2 cellular contexts compared by ENCODE assay signal in the genomic region with DNA sequence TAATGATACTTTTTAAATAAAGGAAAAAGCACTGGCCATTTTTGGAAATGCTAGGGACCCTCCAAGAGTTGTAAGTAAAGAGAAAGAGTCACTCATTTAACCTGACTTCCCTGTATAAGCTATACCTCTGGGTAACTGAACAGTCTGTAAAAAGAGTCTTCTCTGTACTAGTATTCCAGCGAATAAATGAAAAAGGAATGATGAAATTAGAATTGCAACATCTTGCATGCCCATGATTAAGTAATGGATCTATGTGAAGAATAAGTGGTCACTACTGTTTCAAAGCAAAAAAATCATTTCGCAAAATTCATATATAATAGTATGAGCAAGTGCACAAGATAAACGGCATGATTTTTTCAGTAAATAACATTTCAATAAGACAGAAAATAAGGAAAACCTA.
TF ChIP-seq lines count a peak whose summit lies in the region.

No MANE protein-coding gene starts in this region.

TF ChIP-seq in liver, 16 proteins besides CTCF, POLR2A, EP300 and RAD21:
- TF ChIP-seq NR2F2 (IDR thresholded peaks at IDR 0.05): no peak
- TF ChIP-seq, protein P1, sequence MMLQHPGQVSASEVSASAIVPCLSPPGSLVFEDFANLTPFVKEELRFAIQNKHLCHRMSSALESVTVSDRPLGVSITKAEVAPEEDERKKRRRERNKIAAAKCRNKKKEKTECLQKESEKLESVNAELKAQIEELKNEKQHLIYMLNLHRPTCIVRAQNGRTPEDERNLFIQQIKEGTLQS (IDR thresholded peaks at IDR 0.05): peak; percentile 56
- no peak for TF ChIP-seq TAF1 (conservative IDR thresholded peaks at IDR 0.05)
- no peak for TF ChIP-seq JUND (IDR thresholded peaks at IDR 0.05)
- TF ChIP-seq HNF4A (conservative IDR thresholded peaks at IDR 0.05): peak in 1 of 2 donors; percentile 8
- no peak for TF ChIP-seq HNF4G (IDR thresholded peaks at IDR 0.05)
- TF ChIP-seq, protein P2, sequence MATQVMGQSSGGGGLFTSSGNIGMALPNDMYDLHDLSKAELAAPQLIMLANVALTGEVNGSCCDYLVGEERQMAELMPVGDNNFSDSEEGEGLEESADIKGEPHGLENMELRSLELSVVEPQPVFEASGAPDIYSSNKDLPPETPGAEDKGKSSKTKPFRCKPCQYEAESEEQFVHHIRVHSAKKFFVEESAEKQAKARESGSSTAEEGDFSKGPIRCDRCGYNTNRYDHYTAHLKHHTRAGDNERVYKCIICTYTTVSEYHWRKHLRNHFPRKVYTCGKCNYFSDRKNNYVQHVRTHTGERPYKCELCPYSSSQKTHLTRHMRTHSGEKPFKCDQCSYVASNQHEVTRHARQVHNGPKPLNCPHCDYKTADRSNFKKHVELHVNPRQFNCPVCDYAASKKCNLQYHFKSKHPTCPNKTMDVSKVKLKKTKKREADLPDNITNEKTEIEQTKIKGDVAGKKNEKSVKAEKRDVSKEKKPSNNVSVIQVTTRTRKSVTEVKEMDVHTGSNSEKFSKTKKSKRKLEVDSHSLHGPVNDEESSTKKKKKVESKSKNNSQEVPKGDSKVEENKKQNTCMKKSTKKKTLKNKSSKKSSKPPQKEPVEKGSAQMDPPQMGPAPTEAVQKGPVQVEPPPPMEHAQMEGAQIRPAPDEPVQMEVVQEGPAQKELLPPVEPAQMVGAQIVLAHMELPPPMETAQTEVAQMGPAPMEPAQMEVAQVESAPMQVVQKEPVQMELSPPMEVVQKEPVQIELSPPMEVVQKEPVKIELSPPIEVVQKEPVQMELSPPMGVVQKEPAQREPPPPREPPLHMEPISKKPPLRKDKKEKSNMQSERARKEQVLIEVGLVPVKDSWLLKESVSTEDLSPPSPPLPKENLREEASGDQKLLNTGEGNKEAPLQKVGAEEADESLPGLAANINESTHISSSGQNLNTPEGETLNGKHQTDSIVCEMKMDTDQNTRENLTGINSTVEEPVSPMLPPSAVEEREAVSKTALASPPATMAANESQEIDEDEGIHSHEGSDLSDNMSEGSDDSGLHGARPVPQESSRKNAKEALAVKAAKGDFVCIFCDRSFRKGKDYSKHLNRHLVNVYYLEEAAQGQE (IDR thresholded peaks at IDR 0.05): no peak
- TF ChIP-seq FOXA1 (IDR thresholded peaks at IDR 0.05): no peak
- no peak for TF ChIP-seq YY1 (IDR thresholded peaks at IDR 0.05)
- TF ChIP-seq, protein P3, sequence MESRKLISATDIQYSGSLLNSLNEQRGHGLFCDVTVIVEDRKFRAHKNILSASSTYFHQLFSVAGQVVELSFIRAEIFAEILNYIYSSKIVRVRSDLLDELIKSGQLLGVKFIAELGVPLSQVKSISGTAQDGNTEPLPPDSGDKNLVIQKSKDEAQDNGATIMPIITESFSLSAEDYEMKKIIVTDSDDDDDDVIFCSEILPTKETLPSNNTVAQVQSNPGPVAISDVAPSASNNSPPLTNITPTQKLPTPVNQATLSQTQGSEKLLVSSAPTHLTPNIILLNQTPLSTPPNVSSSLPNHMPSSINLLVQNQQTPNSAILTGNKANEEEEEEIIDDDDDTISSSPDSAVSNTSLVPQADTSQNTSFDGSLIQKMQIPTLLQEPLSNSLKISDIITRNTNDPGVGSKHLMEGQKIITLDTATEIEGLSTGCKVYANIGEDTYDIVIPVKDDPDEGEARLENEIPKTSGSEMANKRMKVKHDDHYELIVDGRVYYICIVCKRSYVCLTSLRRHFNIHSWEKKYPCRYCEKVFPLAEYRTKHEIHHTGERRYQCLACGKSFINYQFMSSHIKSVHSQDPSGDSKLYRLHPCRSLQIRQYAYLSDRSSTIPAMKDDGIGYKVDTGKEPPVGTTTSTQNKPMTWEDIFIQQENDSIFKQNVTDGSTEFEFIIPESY (IDR thresholded peaks at IDR 0.05): no peak
- TF ChIP-seq, protein P4, sequence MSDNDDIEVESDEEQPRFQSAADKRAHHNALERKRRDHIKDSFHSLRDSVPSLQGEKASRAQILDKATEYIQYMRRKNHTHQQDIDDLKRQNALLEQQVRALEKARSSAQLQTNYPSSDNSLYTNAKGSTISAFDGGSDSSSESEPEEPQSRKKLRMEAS (IDR thresholded peaks at IDR 0.05): no peak

TF ChIP-seq in HepG2, 621 proteins besides CTCF, POLR2A, EP300 and RAD21:
- TF ChIP-seq, protein P5, sequence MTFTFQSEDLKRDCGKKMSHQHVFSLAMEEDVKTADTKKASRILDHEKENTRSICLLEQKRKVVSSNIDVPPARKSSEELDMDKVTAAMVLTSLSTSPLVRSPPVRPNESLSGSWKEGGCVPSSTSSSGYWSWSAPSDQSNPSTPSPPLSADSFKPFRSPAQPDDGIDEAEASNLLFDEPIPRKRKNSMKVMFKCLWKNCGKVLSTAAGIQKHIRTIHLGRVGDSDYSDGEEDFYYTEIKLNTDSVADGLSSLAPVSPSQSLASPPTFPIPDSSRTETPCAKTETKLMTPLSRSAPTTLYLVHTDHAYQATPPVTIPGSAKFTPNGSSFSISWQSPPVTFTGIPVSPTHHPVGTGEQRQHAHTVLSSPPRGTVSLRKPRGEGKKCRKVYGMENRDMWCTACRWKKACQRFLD (CRISPR knock-in tag; IDR thresholded peaks at IDR 0.05; ENCODE audit: borderline replicate concordance): no peak
- TF ChIP-seq, protein P6, sequence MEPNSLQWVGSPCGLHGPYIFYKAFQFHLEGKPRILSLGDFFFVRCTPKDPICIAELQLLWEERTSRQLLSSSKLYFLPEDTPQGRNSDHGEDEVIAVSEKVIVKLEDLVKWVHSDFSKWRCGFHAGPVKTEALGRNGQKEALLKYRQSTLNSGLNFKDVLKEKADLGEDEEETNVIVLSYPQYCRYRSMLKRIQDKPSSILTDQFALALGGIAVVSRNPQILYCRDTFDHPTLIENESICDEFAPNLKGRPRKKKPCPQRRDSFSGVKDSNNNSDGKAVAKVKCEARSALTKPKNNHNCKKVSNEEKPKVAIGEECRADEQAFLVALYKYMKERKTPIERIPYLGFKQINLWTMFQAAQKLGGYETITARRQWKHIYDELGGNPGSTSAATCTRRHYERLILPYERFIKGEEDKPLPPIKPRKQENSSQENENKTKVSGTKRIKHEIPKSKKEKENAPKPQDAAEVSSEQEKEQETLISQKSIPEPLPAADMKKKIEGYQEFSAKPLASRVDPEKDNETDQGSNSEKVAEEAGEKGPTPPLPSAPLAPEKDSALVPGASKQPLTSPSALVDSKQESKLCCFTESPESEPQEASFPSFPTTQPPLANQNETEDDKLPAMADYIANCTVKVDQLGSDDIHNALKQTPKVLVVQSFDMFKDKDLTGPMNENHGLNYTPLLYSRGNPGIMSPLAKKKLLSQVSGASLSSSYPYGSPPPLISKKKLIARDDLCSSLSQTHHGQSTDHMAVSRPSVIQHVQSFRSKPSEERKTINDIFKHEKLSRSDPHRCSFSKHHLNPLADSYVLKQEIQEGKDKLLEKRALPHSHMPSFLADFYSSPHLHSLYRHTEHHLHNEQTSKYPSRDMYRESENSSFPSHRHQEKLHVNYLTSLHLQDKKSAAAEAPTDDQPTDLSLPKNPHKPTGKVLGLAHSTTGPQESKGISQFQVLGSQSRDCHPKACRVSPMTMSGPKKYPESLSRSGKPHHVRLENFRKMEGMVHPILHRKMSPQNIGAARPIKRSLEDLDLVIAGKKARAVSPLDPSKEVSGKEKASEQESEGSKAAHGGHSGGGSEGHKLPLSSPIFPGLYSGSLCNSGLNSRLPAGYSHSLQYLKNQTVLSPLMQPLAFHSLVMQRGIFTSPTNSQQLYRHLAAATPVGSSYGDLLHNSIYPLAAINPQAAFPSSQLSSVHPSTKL (CRISPR knock-in tag; IDR thresholded peaks at IDR 0.05): no peak
- TF ChIP-seq ZNF136 (CRISPR knock-in tag; IDR thresholded peaks at IDR 0.05; ENCODE audit: low read depth) (no peak), HDAC1 (CRISPR knock-in tag; IDR thresholded peaks at IDR 0.05) (no peak), NR3C1 (CRISPR knock-in tag; IDR thresholded peaks at IDR 0.05) (no peak), SP140L (CRISPR knock-in tag; IDR thresholded peaks at IDR 0.05; ENCODE audit: borderline replicate concordance) (no peak), EED (CRISPR knock-in tag; IDR thresholded peaks at IDR 0.05) (no peak), WIZ (CRISPR knock-in tag; IDR thresholded peaks at IDR 0.05) (no peak), KDM5B (CRISPR knock-in tag; IDR thresholded peaks at IDR 0.05; ENCODE audit: borderline replicate concordance) (no peak), ZNF562 (CRISPR knock-in tag; IDR thresholded peaks at IDR 0.05; ENCODE audit: borderline replicate concordance) (no peak), ZNF782 (CRISPR knock-in tag; IDR thresholded peaks at IDR 0.05; ENCODE audit: borderline replicate concordance) (no peak)
- TF ChIP-seq, protein P7, sequence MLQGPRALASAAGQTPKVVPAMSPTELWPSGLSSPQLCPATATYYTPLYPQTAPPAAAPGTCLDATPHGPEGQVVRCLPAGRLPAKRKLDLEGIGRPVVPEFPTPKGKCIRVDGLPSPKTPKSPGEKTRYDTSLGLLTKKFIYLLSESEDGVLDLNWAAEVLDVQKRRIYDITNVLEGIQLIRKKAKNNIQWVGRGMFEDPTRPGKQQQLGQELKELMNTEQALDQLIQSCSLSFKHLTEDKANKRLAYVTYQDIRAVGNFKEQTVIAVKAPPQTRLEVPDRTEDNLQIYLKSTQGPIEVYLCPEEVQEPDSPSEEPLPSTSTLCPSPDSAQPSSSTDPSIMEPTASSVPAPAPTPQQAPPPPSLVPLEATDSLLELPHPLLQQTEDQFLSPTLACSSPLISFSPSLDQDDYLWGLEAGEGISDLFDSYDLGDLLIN (CRISPR knock-in tag; IDR thresholded peaks at IDR 0.05; ENCODE audit: borderline replicate concordance): no peak
